Comparison of ENCODE assay signal across 35 cellular contexts in the genomic region with DNA sequence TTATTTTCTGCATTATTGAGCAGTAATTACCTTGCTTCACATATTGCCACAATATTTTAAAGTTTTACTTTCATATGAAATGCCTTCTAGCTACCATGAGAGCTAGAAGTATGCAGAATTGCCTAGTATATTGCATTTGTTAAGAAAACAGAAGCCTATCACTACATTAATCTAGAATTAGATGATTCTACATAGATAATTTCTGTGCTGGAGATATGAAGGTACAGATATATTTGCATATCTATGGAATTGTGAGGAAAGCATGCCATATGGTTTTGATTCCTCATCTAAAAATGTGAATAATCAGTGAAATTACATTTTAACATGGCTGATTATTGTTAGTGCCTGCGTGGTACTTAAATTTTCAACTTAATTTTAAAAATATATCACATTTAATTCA.
"Had no signal": no experiment of that assay in that cellular context is flagged by ENCODE, and none has a peak within 500 bp of the region (broad histone marks: within the 10 kb centered on the region; RNA-seq: fewer than 3 reads in every experiment).

No MANE protein-coding gene starts in this region.

- H3K9me3 Mint-ChIP-seq: activated B cell treated with CpG ODN at 0.5 μM for 24 hours; activated CD4-positive, alpha-beta memory T cell treated with anti-CD3 and anti-CD28 coated beads for 36 hours; activated CD4-positive, alpha-beta T cell treated with anti-CD3 and anti-CD28 coated beads, Interleukin-2, amount 10 ng/mL, durations not matched to agents 24 days and 14 days; activated CD8-positive, alpha-beta T cell treated with anti-CD3 and anti-CD28 coated beads for 36 hours; activated naive CD4-positive, alpha-beta T cell treated with anti-CD3 and anti-CD28 coated beads for 36 hours; activated naive CD4-positive, alpha-beta T cell treated with anti-CD3 and anti-CD28 coated beads, Interleukin-2, amount 50 U/mL, for 72 hours; activated T-cell treated with anti-CD3 and anti-CD28 coated beads, Interleukin-2, amount 50 U/mL, for 4 hours; activated T-helper 1 cell treated with anti-CD3 and anti-CD28 coated beads, Interleukin-12 subunit alpha, Interleukin-12 subunit beta, Interleukin-2, Interleukin-4 antibody, amounts not matched to agents 30 ng/mL and 10 ng/mL and 1 ng/mL, durations not matched to agents 14 hours and 24 hours and 36 hours; activated T-helper 17 cell treated with anti-CD3 and anti-CD28 coated beads, Interleukin-2, amount 50 U/mL, for 72 hours; T-helper 2 cell treated with Interferon-gamma antibody and Interleukin-4, amounts not matched to agents 5 μg/mL and 100 μg/mL, for 36 hours had no signal

- H3K4me1 Mint-ChIP-seq: activated B cell treated with CpG ODN at 0.5 μM for 24 hours; activated T-helper 17 cell treated with anti-CD3 and anti-CD28 coated beads, Interleukin-2, amount 50 U/mL, for 72 hours; central memory CD8-positive, alpha-beta T cell had no signal

- H3K27ac Mint-ChIP-seq: activated B cell treated with CpG ODN at 0.5 μM for 24 hours; activated CD4-positive, alpha-beta memory T cell treated with anti-CD3 and anti-CD28 coated beads for 36 hours; activated CD4-positive, alpha-beta T cell treated with anti-CD3 and anti-CD28 coated beads, Interleukin-2, amount 10 ng/mL, durations not matched to agents 24 days and 14 days; activated CD8-positive, alpha-beta T cell treated with anti-CD3 and anti-CD28 coated beads for 36 hours; activated naive CD4-positive, alpha-beta T cell treated with anti-CD3 and anti-CD28 coated beads for 36 hours; activated naive CD4-positive, alpha-beta T cell treated with anti-CD3 and anti-CD28 coated beads, Interleukin-2, amount 50 U/mL, for 72 hours; activated naive CD8-positive, alpha-beta T cell treated with anti-CD3 and anti-CD28 coated beads for 36 hours; activated T-cell treated with anti-CD3 and anti-CD28 coated beads, Interleukin-2, amount 50 U/mL, for 72 hours; activated T-helper 1 cell treated with anti-CD3 and anti-CD28 coated beads, Interleukin-12 subunit alpha, Interleukin-12 subunit beta, Interleukin-2, Interleukin-4 antibody, amounts not matched to agents 30 ng/mL and 10 ng/mL and 1 ng/mL, durations not matched to agents 14 hours and 24 hours and 36 hours; activated T-helper 17 cell treated with anti-CD3 and anti-CD28 coated beads, Interleukin-2, amount 50 U/mL, for 72 hours; T-helper 2 cell treated with Interferon-gamma antibody and Interleukin-4, amounts not matched to agents 5 μg/mL and 100 μg/mL, for 36 hours had no signal

- H3K4me3 ChIP-seq: adrenal gland, body of pancreas, breast epithelium, colonic mucosa had no signal

- H3K36me3 ChIP-seq: adrenal gland, brain microvascular endothelial cell, breast epithelium, colonic mucosa had no signal

- H3K36me3 Mint-ChIP-seq: activated CD4-positive, alpha-beta memory T cell treated with anti-CD3 and anti-CD28 coated beads for 36 hours; activated naive CD4-positive, alpha-beta T cell treated with anti-CD3 and anti-CD28 coated beads, Interleukin-2, amount 50 U/mL, for 72 hours; activated naive CD8-positive, alpha-beta T cell treated with anti-CD3 and anti-CD28 coated beads for 36 hours had no signal

- ATAC-seq: activated CD8-positive, alpha-beta T cell treated with anti-CD3 and anti-CD28 coated beads for 36 hours; activated naive CD4-positive, alpha-beta T cell treated with anti-CD3 and anti-CD28 coated beads, Interleukin-2, amount 50 U/mL, for 72 hours; activated T-cell treated with anti-CD3 and anti-CD28 coated beads, Interleukin-2, amount 50 U/mL, for 4 hours; activated T-cell treated with anti-CD3 and anti-CD28 coated beads, Interleukin-2, amount 50 U/mL, for 72 hours; activated T-helper 17 cell treated with anti-CD3 and anti-CD28 coated beads, Interleukin-2, amount 50 U/mL, for 72 hours; body of pancreas had no signal

- H3K9me3 ChIP-seq: adrenal gland, body of pancreas, breast epithelium, colonic mucosa had no signal

- H3K4me3 Mint-ChIP-seq: activated B cell treated with CpG ODN at 0.5 μM for 24 hours; activated CD4-positive, alpha-beta memory T cell treated with anti-CD3 and anti-CD28 coated beads for 36 hours; activated CD4-positive, alpha-beta T cell treated with anti-CD3 and anti-CD28 coated beads, Interleukin-2, amount 10 ng/mL, durations not matched to agents 24 days and 14 days; activated CD8-positive, alpha-beta T cell treated with anti-CD3 and anti-CD28 coated beads for 36 hours; activated naive CD4-positive, alpha-beta T cell treated with anti-CD3 and anti-CD28 coated beads for 36 hours; activated naive CD8-positive, alpha-beta T cell treated with anti-CD3 and anti-CD28 coated beads for 36 hours; activated T-cell treated with anti-CD3 and anti-CD28 coated beads, Interleukin-2, amount 50 U/mL, for 4 hours; activated T-cell treated with anti-CD3 and anti-CD28 coated beads, Interleukin-2, amount 50 U/mL, for 72 hours; activated T-helper 1 cell treated with anti-CD3 and anti-CD28 coated beads, Interleukin-12 subunit alpha, Interleukin-12 subunit beta, Interleukin-2, Interleukin-4 antibody, amounts not matched to agents 30 ng/mL and 10 ng/mL and 1 ng/mL, durations not matched to agents 14 hours and 24 hours and 36 hours; activated T-helper 17 cell treated with anti-CD3 and anti-CD28 coated beads, Interleukin-2, amount 50 U/mL, for 72 hours; central memory CD8-positive, alpha-beta T cell; T-helper 2 cell treated with Interferon-gamma antibody and Interleukin-4, amounts not matched to agents 5 μg/mL and 100 μg/mL, for 36 hours had no signal

- H3K4me1 ChIP-seq: adrenal gland, body of pancreas, breast epithelium, colonic mucosa had no signal

- H3K27me3 Mint-ChIP-seq: activated B cell treated with CpG ODN at 0.5 μM for 24 hours; activated CD4-positive, alpha-beta memory T cell treated with anti-CD3 and anti-CD28 coated beads for 36 hours; activated CD4-positive, alpha-beta T cell treated with anti-CD3 and anti-CD28 coated beads, Interleukin-2, amount 10 ng/mL, durations not matched to agents 24 days and 14 days; activated CD8-positive, alpha-beta T cell treated with anti-CD3 and anti-CD28 coated beads for 36 hours; activated naive CD8-positive, alpha-beta T cell treated with anti-CD3 and anti-CD28 coated beads for 36 hours; activated T-helper 17 cell treated with anti-CD3 and anti-CD28 coated beads, Interleukin-2, amount 50 U/mL, for 72 hours; central memory CD8-positive, alpha-beta T cell had no signal

- H3K27me3 ChIP-seq: adrenal gland, body of pancreas, brain microvascular endothelial cell, breast epithelium, colonic mucosa had no signal

- H3K27ac ChIP-seq: adrenal gland, body of pancreas, brain microvascular endothelial cell, breast epithelium, colonic mucosa, VCaP had no signal

- DNase-seq: activated B cell treated with CpG ODN at 0.5 μM for 24 hours; activated CD4-positive, alpha-beta memory T cell treated with anti-CD3 and anti-CD28 coated beads for 36 hours; activated CD4-positive, alpha-beta T cell treated with anti-CD3 and anti-CD28 coated beads for 4 hours; activated CD4-positive, alpha-beta T cell treated with anti-CD3 and anti-CD28 coated beads, Interleukin-2, amount 10 ng/mL, durations not matched to agents 24 days and 14 days; activated CD4-positive, alpha-beta T cell treated with anti-CD3 and anti-CD28 coated beads, Interleukin-2, amount 50 U/mL, for 1 hour; activated CD4-positive, alpha-beta T cell treated with anti-CD3 and anti-CD28 coated beads, Interleukin-2, amount 50 U/mL, for 4 hours; activated CD4-positive, CD25-positive, alpha-beta regulatory T cell treated with anti-CD3 and anti-CD28 coated beads, Interleukin-2, amount 50 U/mL, for 72 hours; activated CD8-positive, alpha-beta memory T cell treated with anti-CD3 and anti-CD28 coated beads, Interleukin-2, amount 50 U/mL, for 4 hours; activated CD8-positive, alpha-beta T cell treated with anti-CD3 and anti-CD28 coated beads for 36 hours; activated effector memory CD4-positive, alpha-beta T cell treated with anti-CD3 and anti-CD28 coated beads, Interleukin-2, amount 50 U/mL, for 16 hours; activated gamma-delta T cell treated with Interleukin-2 at 50 U/mL for 16 hours; activated naive CD4-positive, alpha-beta T cell; activated naive CD4-positive, alpha-beta T cell treated with anti-CD3 and anti-CD28 coated beads for 36 hours; activated naive CD4-positive, alpha-beta T cell treated with anti-CD3 and anti-CD28 coated beads, Interleukin-2, amount 50 U/mL, for 16 hours; activated naive CD8-positive, alpha-beta T cell treated with anti-CD3 and anti-CD28 coated beads for 36 hours; activated T-cell treated with anti-CD3 and anti-CD28 coated beads for 4 hours; activated T-cell treated with anti-CD3 and anti-CD28 coated beads, Interleukin-2, amount 50 U/mL, for 1 hour; activated T-cell treated with anti-CD3 and anti-CD28 coated beads, Interleukin-2, amount 50 U/mL, for 4 hours; activated T-cell treated with anti-CD3 and anti-CD28 coated beads, Interleukin-2, amount 50 U/mL, for 72 hours; adrenal gland; amniotic stem cell; aorta; body of pancreas; brain microvascular endothelial cell; cerebellar nuclear complex; colonic mucosa; T-helper 2 cell; T-helper 9 cell had no signal
